Comparison of ENCODE assay signal across 1 cellular context in genomic region chr18:45837283-45838070, GRCh38.
A peak's percentile ranks its signal among the peaks of the same experiment; 100 is the strongest.
TF ChIP-seq lines count a peak whose summit lies in the region.

No MANE protein-coding gene starts in this region.

TF ChIP-seq in WTC11, 78 proteins besides CTCF, POLR2A, EP300 and RAD21 (continued from another document and continues in another):
- TF ChIP-seq ZNF532 (CRISPR knock-in tag; IDR thresholded peaks at IDR 0.05; ENCODE audit: borderline replicate concordance) (no peak), HMGXB4 (CRISPR knock-in tag; IDR thresholded peaks at IDR 0.05) (peak; percentile 94), KAT7 (CRISPR knock-in tag; IDR thresholded peaks at IDR 0.05; ENCODE audit: borderline replicate concordance) (no peak), ETV6 (CRISPR knock-in tag; IDR thresholded peaks at IDR 0.05) (peak; percentile 98; the same call in 1 of the 2 replicates), TCF7 (CRISPR knock-in tag; IDR thresholded peaks at IDR 0.05; ENCODE audit: low read depth) (no peak), ATF2 (CRISPR knock-in tag; IDR thresholded peaks at IDR 0.05; ENCODE audit: borderline replicate concordance, low read depth) (peak; percentile 19; the same call in 1 of the 2 replicates), ZNF671 (CRISPR knock-in tag; IDR thresholded peaks at IDR 0.05) (no peak), ZBTB21 (CRISPR knock-in tag; IDR thresholded peaks at IDR 0.05; ENCODE audit: borderline replicate concordance) (peak; percentile 94), ZNF423 (CRISPR knock-in tag; IDR thresholded peaks at IDR 0.05) (no peak), ZNF425 (CRISPR knock-in tag; conservative IDR thresholded peaks at IDR 0.05) (no peak), AFF4 (CRISPR knock-in tag; IDR thresholded peaks at IDR 0.05; ENCODE audit: borderline replicate concordance) (no peak; the same call in 1 of the 2 replicates), IRF2 (CRISPR knock-in tag; IDR thresholded peaks at IDR 0.05; ENCODE audit: borderline replicate concordance, low read depth) (no peak), MXD4 (CRISPR knock-in tag; IDR thresholded peaks at IDR 0.05; ENCODE audit: borderline replicate concordance) (no peak), SP1 (CRISPR knock-in tag; conservative IDR thresholded peaks at IDR 0.05) (peak; percentile 53; the same call in 1 of the 2 replicates), NR3C1 (CRISPR knock-in tag; conservative IDR thresholded peaks at IDR 0.05; ENCODE audit: low read depth) (0 out of 2 replicates have a peak, but pooled peaks have one; percentile 25), JUN (CRISPR knock-in tag; IDR thresholded peaks at IDR 0.05) (peak; percentile 91; the same call in 1 of the 2 replicates), ZNF138 (CRISPR knock-in tag; conservative IDR thresholded peaks at IDR 0.05) (peak; percentile 91), SMAD4 (CRISPR knock-in tag; IDR thresholded peaks at IDR 0.05) (peak; percentile 81; the same call in 1 of the 2 replicates), ZNF512 (CRISPR knock-in tag; IDR thresholded peaks at IDR 0.05; ENCODE audit: borderline replicate concordance) (no peak), NFE2L1 (CRISPR knock-in tag; IDR thresholded peaks at IDR 0.05) (peak; percentile 85; the same call in 1 of the 2 replicates), FOXP4 (CRISPR knock-in tag; IDR thresholded peaks at IDR 0.05) (peak; percentile 98), CREM (CRISPR knock-in tag; IDR thresholded peaks at IDR 0.05) (peak; percentile 38; the same call in 1 of the 2 replicates), E2F5 (CRISPR knock-in tag; IDR thresholded peaks at IDR 0.05) (peak; percentile 89), USF1 (CRISPR knock-in tag; IDR thresholded peaks at IDR 0.05) (peak; percentile 90), NFYB (CRISPR knock-in tag; conservative IDR thresholded peaks at IDR 0.05; ENCODE audit: low read depth) (0 out of 2 replicates have a peak, but pooled peaks have one; percentile 37), E2F1 (CRISPR knock-in tag; IDR thresholded peaks at IDR 0.05) (no peak), OVOL2 (CRISPR knock-in tag; IDR thresholded peaks at IDR 0.05; ENCODE audit: borderline replicate concordance) (no peak), EMX1 (CRISPR knock-in tag; IDR thresholded peaks at IDR 0.05) (no peak), GABPB1 (CRISPR knock-in tag; IDR thresholded peaks at IDR 0.05) (no peak), NR2C2 (CRISPR knock-in tag; IDR thresholded peaks at IDR 0.05) (no peak), GTF2I (CRISPR knock-in tag; conservative IDR thresholded peaks at IDR 0.05) (no peak), ZNF396 (CRISPR knock-in tag; IDR thresholded peaks at IDR 0.05; ENCODE audit: borderline replicate concordance) (no peak), SMAD3 (CRISPR knock-in tag; IDR thresholded peaks at IDR 0.05; ENCODE audit: borderline replicate concordance) (peak; percentile 28; the same call in 1 of the 2 replicates), ATF1 (CRISPR knock-in tag; IDR thresholded peaks at IDR 0.05) (peak; percentile 87; the same call in 1 of the 2 replicates), JAZF1 (CRISPR knock-in tag; IDR thresholded peaks at IDR 0.05) (no peak)
